ENCODE assay signal across 22 cellular contexts in the genomic region with DNA sequence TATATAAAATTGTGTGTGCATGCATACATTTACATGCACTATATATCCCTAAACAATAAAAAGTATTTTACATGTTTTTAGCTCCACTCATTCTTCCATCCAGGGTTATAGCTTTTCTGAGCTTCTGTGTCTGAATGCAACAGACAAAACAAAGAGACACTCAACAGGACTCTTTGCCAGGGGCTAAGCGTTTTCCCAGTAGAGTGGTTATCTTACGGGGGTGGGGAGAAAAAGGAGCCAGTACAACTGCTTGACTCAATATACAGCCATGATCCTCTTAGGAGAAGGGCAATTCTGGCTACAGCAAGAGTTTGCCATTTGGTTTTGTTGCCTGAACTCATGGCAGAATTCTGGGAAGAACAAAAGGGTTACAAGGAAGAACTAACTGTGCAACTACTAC.
"Had no signal": no experiment of that assay in that cellular context is flagged by ENCODE, and none has a peak within 500 bp of the region (broad histone marks: within the 10 kb centered on the region; RNA-seq: fewer than 3 reads in every experiment).

No MANE protein-coding gene starts in this region.

- H3K36me3 Mint-ChIP-seq: mesothelial cell of epicardium; stimulated activated naive B cell treated with anti-CD40 and anti-IgM and Interleukin-4, amounts not matched to agents 10 μg/mL and 1 μg/mL and 100 μg/mL, for 72 hours had no signal

- H3K4me1 Mint-ChIP-seq: mesothelial cell of epicardium, nephron had no signal

- DNase-seq: islet precursor cell; left ventricle myocardium inferior; mesendoderm; naive thymus-derived CD4-positive, alpha-beta T cell; nucleus accumbens; pancreas; posterior cingulate gyrus; retina; right cardiac atrium; stimulated activated CD4-positive, alpha-beta T cell treated with anti-CD3 and anti-CD28 coated beads, Interleukin-12 subunit alpha, Interleukin-12 subunit beta, amount 100 ng/mL, for 4 hours; stimulated activated CD4-positive, alpha-beta T cell treated with anti-CD3 and anti-CD28 coated beads, Interleukin-15, amount 100 ng/mL, for 24 hours; stimulated activated CD4-positive, alpha-beta T cell treated with anti-CD3 and anti-CD28 coated beads, Interleukin-2, amount 100 ng/mL, for 24 hours; stimulated activated CD4-positive, alpha-beta T cell treated with anti-CD3 and anti-CD28 coated beads, Interleukin-4, amount 100 ng/mL, for 1 hour; stimulated activated naive B cell treated with anti-CD40 and anti-IgM and Interleukin-4, amounts not matched to agents 10 μg/mL and 1 μg/mL and 100 μg/mL, for 72 hours; stimulated activated naive CD8-positive, alpha-beta T cell treated with anti-CD3 and anti-CD28 coated beads, Interleukin-15, Interleukin-2, amounts not matched to agents 100 U/mL and 50 U/mL, for 24 hours; tibial artery; trophoblast cell; upper lobe of right lung had no signal

- H3K4me3 Mint-ChIP-seq: mesothelial cell of epicardium; naive thymus-derived CD4-positive, alpha-beta T cell; nephron; neural crest cell; stimulated activated naive B cell treated with anti-CD40 and anti-IgM and Interleukin-4, amounts not matched to agents 10 μg/mL and 1 μg/mL and 100 μg/mL, for 72 hours had no signal

- H3K9me3 Mint-ChIP-seq: mesothelial cell of epicardium; naive thymus-derived CD4-positive, alpha-beta T cell; nephron; neural crest cell; stimulated activated naive B cell treated with anti-CD40 and anti-IgM and Interleukin-4, amounts not matched to agents 10 μg/mL and 1 μg/mL and 100 μg/mL, for 72 hours had no signal

- H3K27me3 Mint-ChIP-seq: stimulated activated naive B cell treated with anti-CD40 and anti-IgM and Interleukin-4, amounts not matched to agents 10 μg/mL and 1 μg/mL and 100 μg/mL, for 72 hours had no signal

- ATAC-seq: naive thymus-derived CD4-positive, alpha-beta T cell; right cardiac atrium; sciatic nerve; stimulated activated naive B cell treated with anti-CD40 and anti-IgM and Interleukin-4, amounts not matched to agents 10 μg/mL and 1 μg/mL and 100 μg/mL, for 72 hours; stimulated activated naive CD8-positive, alpha-beta T cell treated with anti-CD3 and anti-CD28 coated beads, Interleukin-15, Interleukin-2, amounts not matched to agents 100 U/mL and 50 U/mL, for 24 hours; upper lobe of right lung had no signal

- H3K27ac Mint-ChIP-seq: mesothelial cell of epicardium; nephron; stimulated activated naive B cell treated with anti-CD40 and anti-IgM and Interleukin-4, amounts not matched to agents 10 μg/mL and 1 μg/mL and 100 μg/mL, for 72 hours had no signal
